8 cellular contexts compared by ENCODE assay signal in genomic region chr17:17391575-17392370, GRCh38.
DNase-seq lines count a peak whose midpoint lies in the region; ATAC-seq and TF ChIP-seq lines count a peak whose summit lies in the region.

No MANE protein-coding gene starts in this region.

- POLR2A ChIA-PET in activated CD4-positive, alpha-beta T cell treated with anti-CD3 and anti-CD28 coated beads, Interleukin-2, amount 10 ng/mL, durations not matched to agents 7 days and 5 days (lab: Charles Lee), result interaction anchor here (1.1 kb wide), 1 partner anchor 25 kb away, joined by 3 read pairs; no protein-coding TSS in a partner anchor

- H3K36me3 Mint-ChIP-seq in activated CD4-positive, alpha-beta T cell treated with anti-CD3 and anti-CD28 coated beads, Interleukin-2, amount 10 ng/mL, durations not matched to agents 7 days and 5 days (ENCODE audit: low read depth), result peaks cover 3% of the 10 kb centered on the region
- no peaks in the 10 kb centered on the region for H3K36me3 Mint-ChIP-seq in chondrocyte (ENCODE audit: low read depth)
- H3K36me3 Mint-ChIP-seq in endothelial cell (ENCODE audit: low read depth, unreplicated experiment), result no peaks in the 10 kb centered on the region

- CTCF ChIA-PET in activated CD4-positive, alpha-beta T cell treated with anti-CD3 and anti-CD28 coated beads, Interleukin-2, amount 10 ng/mL, durations not matched to agents 7 days and 5 days (lab: Charles Lee), result interaction anchor here (0.7 to 2.6 kb wide), 5 partner anchors 22 to 43 kb away, joined by 3 to 9 read pairs (median 3); no protein-coding TSS in a partner anchor

- TF ChIP-seq CTCF in chondrocyte (IDR thresholded peaks at IDR 0.05), result no peak
- no peak for TF ChIP-seq CTCF in endothelial cell (IDR thresholded peaks at IDR 0.05; ENCODE audit: unreplicated experiment)

- peaks cover 20% of the 10 kb centered on the region for H3K27me3 Mint-ChIP-seq in activated CD4-positive, alpha-beta T cell treated with anti-CD3 and anti-CD28 coated beads, Interleukin-2, amount 10 ng/mL, durations not matched to agents 7 days and 5 days
- H3K27me3 Mint-ChIP-seq in chondrocyte (ENCODE audit: low read depth) (no peaks in the 10 kb centered on the region), endothelial cell (ENCODE audit: unreplicated experiment) (peaks cover 8% of the 10 kb centered on the region)

- peak; percentile 48 for ATAC-seq in HG02852 (IDR thresholded peaks at IDR 0.05; ENCODE audit: unreplicated experiment)
- ATAC-seq in HG03432 (IDR thresholded peaks at IDR 0.05; ENCODE audit: unreplicated experiment), result no peak

- peak overlapping the region; percentile 62 for H3K4me3 Mint-ChIP-seq in activated CD4-positive, alpha-beta T cell treated with anti-CD3 and anti-CD28 coated beads, Interleukin-2, amount 10 ng/mL, durations not matched to agents 7 days and 5 days
- no peak overlapping the region for H3K4me3 Mint-ChIP-seq in chondrocyte (ENCODE audit: unreplicated experiment)
- no peak overlapping the region for H3K4me3 Mint-ChIP-seq in endothelial cell (ENCODE audit: unreplicated experiment)

- H3K4me1 Mint-ChIP-seq in activated CD4-positive, alpha-beta T cell treated with anti-CD3 and anti-CD28 coated beads, Interleukin-2, amount 10 ng/mL, durations not matched to agents 7 days and 5 days, result peaks cover 23% of the 10 kb centered on the region
- H3K4me1 Mint-ChIP-seq in chondrocyte (ENCODE audit: low read depth), result no peaks in the 10 kb centered on the region
- H3K4me1 Mint-ChIP-seq in endothelial cell (ENCODE audit: unreplicated experiment), result no peaks in the 10 kb centered on the region

- peak overlapping the region; percentile 76 for H3K27ac Mint-ChIP-seq in activated CD4-positive, alpha-beta T cell treated with anti-CD3 and anti-CD28 coated beads, Interleukin-2, amount 10 ng/mL, durations not matched to agents 7 days and 5 days
- H3K27ac Mint-ChIP-seq in chondrocyte (ENCODE audit: unreplicated experiment) (no peak overlapping the region), endothelial cell (ENCODE audit: unreplicated experiment) (no peak overlapping the region)

- H3K9me3 Mint-ChIP-seq in activated CD4-positive, alpha-beta T cell treated with anti-CD3 and anti-CD28 coated beads, Interleukin-2, amount 10 ng/mL, durations not matched to agents 7 days and 5 days, result peaks cover 3% of the 10 kb centered on the region
- H3K9me3 Mint-ChIP-seq in chondrocyte (ENCODE audit: low read depth), result no peaks in the 10 kb centered on the region
- H3K9me3 Mint-ChIP-seq in endothelial cell (ENCODE audit: unreplicated experiment), result no peaks in the 10 kb centered on the region

- DNase-seq in activated CD4-positive, alpha-beta T cell treated with anti-CD3 and anti-CD28 coated beads, Interleukin-2, amount 10 ng/mL, durations not matched to agents 7 days and 5 days, result peak; percentile 68
- DNase-seq in central memory CD4-positive, alpha-beta T cell, result peak; percentile 73
- DNase-seq in stimulated activated CD8-positive, alpha-beta memory T cell treated with anti-CD3 and anti-CD28 coated beads, Interleukin-4, amount 100 ng/mL, for 4 hours (ENCODE audit: low read depth in 2 of 2, low spot score in 1 of 2), result peak; percentile 27 to 35
- no peak for DNase-seq in SW 1271 (lab: John Stamatoyannopoulos, UW)
- DNase-seq in chondrocyte (ENCODE audit: low spot score), result no peak
- no peak for DNase-seq in endothelial cell (ENCODE audit: low spot score)

Comparison
In these comparisons a context has a peak if more than half of its experiments do, and no peak if none do; other contexts are left out.
1. DNase-seq: peak in activated CD4-positive, alpha-beta T cell treated with anti-CD3 and anti-CD28 coated beads, Interleukin-2, amount 10 ng/mL, durations not matched to agents 7 days and 5 days (single experiment), central memory CD4-positive, alpha-beta T cell (single experiment) and stimulated activated CD8-positive, alpha-beta memory T cell treated with anti-CD3 and anti-CD28 coated beads, Interleukin-4, amount 100 ng/mL, for 4 hours (2 of 2); none in SW 1271 (0 of 2), chondrocyte (single experiment) and endothelial cell (single experiment).